Comparison of ENCODE assay signal across 8 cellular contexts in genomic region chr20:57498425-57499400, GRCh38.
DNase-seq lines count a peak whose midpoint lies in the region; ATAC-seq lines count a peak whose summit lies in the region.

No MANE protein-coding gene starts in this region.

- no peak overlapping the region for H3K27ac Mint-ChIP-seq in activated T-cell treated with anti-CD3 and anti-CD28 coated beads, Interleukin-2, amount 50 U/mL, for 24 hours

- no peaks in the 10 kb centered on the region for H3K9me3 Mint-ChIP-seq in activated T-cell treated with anti-CD3 and anti-CD28 coated beads, Interleukin-2, amount 50 U/mL, for 24 hours

- no peak overlapping the region for H3K4me3 Mint-ChIP-seq in activated T-cell treated with anti-CD3 and anti-CD28 coated beads, Interleukin-2, amount 50 U/mL, for 24 hours

- H3K36me3 Mint-ChIP-seq in activated T-cell treated with anti-CD3 and anti-CD28 coated beads, Interleukin-2, amount 50 U/mL, for 24 hours (ENCODE audit: low read depth): no peaks in the 10 kb centered on the region

- peaks cover 57% of the 10 kb centered on the region for H3K27me3 Mint-ChIP-seq in activated T-cell treated with anti-CD3 and anti-CD28 coated beads, Interleukin-2, amount 50 U/mL, for 24 hours

- DNase-seq in CD1c-positive myeloid dendritic cell (ENCODE audit: extremely low spot score) (peak; percentile 69), NCI-H345 (lab: John Stamatoyannopoulos, UW) (peak; percentile 54), left kidney (ENCODE audit: low read depth, low spot score) (peak; percentile 62)
- peak; percentile 45 for DNase-seq in activated T-cell treated with anti-CD3 and anti-CD28 coated beads, Interleukin-2, amount 50 U/mL, for 24 hours
- DNase-seq in central memory CD4-positive, alpha-beta T cell: no peak

- H3K4me1 Mint-ChIP-seq in activated T-cell treated with anti-CD3 and anti-CD28 coated beads, Interleukin-2, amount 50 U/mL, for 24 hours (ENCODE audit: low read depth): peaks cover 12% of the 10 kb centered on the region

- ATAC-seq in GM18907 (IDR thresholded peaks at IDR 0.05; ENCODE audit: unreplicated experiment): peak; percentile 76
- ATAC-seq in GM21737 (IDR thresholded peaks at IDR 0.05; ENCODE audit: unreplicated experiment): no peak
- no peak for ATAC-seq in GM21619 (IDR thresholded peaks at IDR 0.05; ENCODE audit: unreplicated experiment)
